Comparison of ENCODE assay signal across 23 cellular contexts in genomic region chr4:24527371-24527770, GRCh38.
"Had no signal": no experiment of that assay in that cellular context is flagged by ENCODE, and none has a peak within 500 bp of the region (broad histone marks: within the 10 kb centered on the region; RNA-seq: fewer than 3 reads in every experiment).

No MANE protein-coding gene starts in this region.

- ATAC-seq: activated CD8-positive, alpha-beta T cell treated with anti-CD3 and anti-CD28 coated beads for 36 hours; activated T-helper 17 cell treated with anti-CD3 and anti-CD28 coated beads, Interleukin-2, amount 50 U/mL, for 72 hours; gastroesophageal sphincter; heart right ventricle; left colon had no signal

- H3K27me3 ChIP-seq: gastroesophageal sphincter, heart right ventricle, sigmoid colon had no signal

- H3K9me3 ChIP-seq: gastroesophageal sphincter, heart right ventricle, sigmoid colon had no signal

- H3K4me1 ChIP-seq: heart right ventricle had no signal

- DNase-seq: activated CD4-positive, alpha-beta T cell treated with anti-CD3 and anti-CD28 coated beads for 48 hours; activated CD4-positive, CD25-positive, alpha-beta regulatory T cell; activated CD8-positive, alpha-beta T cell treated with anti-CD3 and anti-CD28 coated beads for 36 hours; activated naive CD4-positive, alpha-beta T cell; activated naive CD8-positive, alpha-beta T cell treated with anti-CD3 and anti-CD28 coated beads, Interleukin-2, amount 10 ng/mL, durations not matched to agents 7 days and 5 days; activated T-cell treated with anti-CD3 and anti-CD28 coated beads, Interleukin-2, amount 50 U/mL, for 1 hour; anterior cingulate cortex; central memory CD4-positive, alpha-beta T cell; effector CD4-positive, alpha-beta T cell; heart right ventricle; left colon; midbrain; occipital lobe; posterior cingulate gyrus; sigmoid colon; stimulated activated CD4-positive, alpha-beta T cell treated with anti-CD3 and anti-CD28 coated beads, Interleukin-12 subunit alpha, Interleukin-12 subunit beta, amount 100 ng/mL, for 4 hours; stimulated activated CD4-positive, alpha-beta T cell treated with anti-CD3 and anti-CD28 coated beads, Interleukin-1b, Interleukin-23, amount 100 ng/mL, for 48 hours; stimulated activated CD8-positive, alpha-beta memory T cell treated with anti-CD3 and anti-CD28 coated beads, Interleukin-4, amount 100 ng/mL, for 48 hours; stimulated activated naive CD4-positive, alpha-beta T cell had no signal

- H3K27ac ChIP-seq: gastroesophageal sphincter, heart right ventricle, sigmoid colon, SK-N-MC had no signal

- H3K4me3 ChIP-seq: gastroesophageal sphincter, heart right ventricle, lung, sigmoid colon, SK-N-MC had no signal
